In the genomic region with DNA sequence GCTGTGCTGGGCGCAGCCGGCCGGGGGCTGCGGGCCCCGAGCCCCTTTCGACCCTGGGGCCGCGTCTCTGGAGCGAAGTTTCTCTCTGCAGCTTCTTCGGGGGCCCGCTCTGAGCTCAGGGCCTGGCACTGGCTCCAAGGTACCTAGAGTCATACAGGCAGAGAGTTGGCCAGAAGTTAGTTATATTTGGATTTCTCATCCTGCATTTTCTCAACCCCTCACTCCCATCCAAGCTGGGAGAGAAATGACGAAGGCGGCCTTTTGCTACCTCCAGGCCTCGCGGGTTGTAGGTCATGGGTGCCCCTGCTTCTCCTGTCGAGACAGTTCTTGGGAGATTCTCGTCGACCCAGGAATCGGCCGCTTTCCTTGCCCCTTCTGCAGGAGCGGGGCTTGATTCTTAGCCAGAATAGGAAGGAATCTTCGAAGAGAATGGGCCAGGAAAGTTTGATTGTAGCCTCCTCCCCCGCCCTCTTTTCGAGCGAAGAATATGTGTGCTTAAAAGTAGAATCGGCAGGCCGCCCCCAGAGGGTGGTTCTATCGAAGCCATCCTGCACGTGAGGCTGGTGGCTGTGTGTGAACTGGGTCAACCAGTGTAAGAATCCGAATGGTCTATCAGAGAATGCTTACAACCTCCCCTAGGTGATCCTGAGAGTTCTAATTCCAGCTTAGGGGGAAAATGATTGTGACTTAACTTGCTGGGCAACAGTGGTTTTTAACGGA, we compare ENCODE assay signal across 8 cellular contexts. TPM values are rescaled to one million over a fixed set of nuclear protein-coding genes. Genes with fewer than 3 reads are reported as not detected.
DNase-seq lines count a peak whose midpoint lies in the region; ATAC-seq, FAIRE-seq and TF ChIP-seq lines count a peak whose summit lies in the region.

No MANE protein-coding gene starts in this region.

- H2BK5ac ChIP-seq in H1 (ENCODE audit: low read depth, low read length) = 0 out of 2 replicates have a peak overlapping the region, but pooled peaks have one; percentile 56

- ATAC-seq in GM18511 (IDR thresholded peaks at IDR 0.05; ENCODE audit: unreplicated experiment) = no peak

- H2BK15ac ChIP-seq in H1 (ENCODE audit: low read length) = no peak overlapping the region

- H3K4me3 Mint-ChIP-seq in nephron progenitor cell = peak overlapping the region; percentile 91

- peaks cover 8% of the 10 kb centered on the region; the same call in 1 of the 2 replicates for H3K79me1 ChIP-seq in H1 (ENCODE audit: low read depth, low read length)

- POLR2A ChIA-PET in H1 (lab: Charles Lee; ENCODE audit: partially characterized antibody) = interaction anchor here (0.7 to 4.5 kb wide), 6 partner anchors 12 to 397 kb away, joined by 3 to 28 read pairs (median 8); a partner anchor contains a TSS

- no peak overlapping the region for H3K14ac ChIP-seq in H1 (ENCODE audit: insufficient read length)

- FAIRE-seq in H1 (lab: Jason Lieb, UNC) = no peak

- no peak overlapping the region for H2BK20ac ChIP-seq in H1 (ENCODE audit: low read length)

- no peak overlapping the region for H2AK5ac ChIP-seq in H1 (ENCODE audit: low read depth, low read length)

- H4K5ac ChIP-seq in H1 (ENCODE audit: insufficient read length, low read depth, low read length) = no peak overlapping the region

- no peak overlapping the region for H2BK120ac ChIP-seq in H1 (replicated peaks; ENCODE audit: low read depth, low read length)

- no peak overlapping the region for H4K91ac ChIP-seq in H1 (replicated peaks; ENCODE audit: insufficient read length, low read length)

- no peaks in the 10 kb centered on the region for H3K9me3 ChIP-seq in H1 (ENCODE audit: insufficient read depth in 2 of 2, low read depth in 1 of 2, low read length in 1 of 2)

- H3K36me3 Mint-ChIP-seq in nephron progenitor cell (ENCODE audit: low read depth) = peaks cover 14% of the 10 kb centered on the region

- peaks cover 15 to 19% of the 10 kb centered on the region in 2 experiments for H4K20me1 ChIP-seq in H1 (replicated peaks in 1 of 2; ENCODE audit: control insufficient read depth in 1 of 2, insufficient read depth in 2 of 2, low read length in 2 of 2)

- peak overlapping the region; percentile 52 for H3K56ac ChIP-seq in H1 (replicated peaks; ENCODE audit: insufficient read length, low read depth, low read length)

- H3K23me2 ChIP-seq in H1 (ENCODE audit: low read depth, low read length) = peaks cover 16% of the 10 kb centered on the region

- H3K9ac ChIP-seq in H1 (replicated peaks in 1 of 4; ENCODE audit: extremely low read depth in 1 of 4, low read depth in 3 of 4, low read length in 3 of 4) = peak overlapping the region; percentile 60 to 91 (median 72)

- H3K23ac ChIP-seq in H1 (ENCODE audit: insufficient read length) = no peak overlapping the region

- no peaks in the 10 kb centered on the region for H3K27me3 Mint-ChIP-seq in nephron progenitor cell (ENCODE audit: low read depth, poor library complexity)

- H3K4me1 ChIP-seq in H1 (replicated peaks in 1 of 4; ENCODE audit: control insufficient read depth in 3 of 4, insufficient read depth in 4 of 4, low read length in 3 of 4) = peaks cover 3 to 15% (median 7%) of the 10 kb centered on the region in 4 experiments; a peak in 5 of 7 replicates

- no peak overlapping the region for H2AFZ ChIP-seq in H1 (ENCODE audit: low read length)

- TF ChIP-seq CTCF in H1 (IDR thresholded peaks at IDR 0.05; ENCODE audit: control extremely low read depth in 1 of 3, insufficient read depth in 1 of 3, low read depth in 1 of 3, low read length in 3 of 3) = no peak
- TF ChIP-seq CTCF in nephron progenitor cell (IDR thresholded peaks at IDR 0.05) = no peak

- H3K4me2 ChIP-seq in H1 (ENCODE audit: insufficient read depth in 1 of 2, low read depth in 2 of 2, low read length in 2 of 2) = peak overlapping the region; percentile 87 to 96

- no peak overlapping the region for H3K4ac ChIP-seq in H1 (replicated peaks; ENCODE audit: insufficient read length, low read depth, low read length)

- 0 out of 2 replicates have a peak overlapping the region, but pooled peaks have one; percentile 49 for H3K27ac ChIP-seq in H1 (ENCODE audit: low read depth, low read length)

- H3K4me1 Mint-ChIP-seq in nephron progenitor cell = peaks cover 52% of the 10 kb centered on the region

- peak overlapping the region; percentile 19 for H3K27ac Mint-ChIP-seq in nephron progenitor cell

- TF ChIP-seq EP300 in H1 (IDR thresholded peaks at IDR 0.05; ENCODE audit: borderline replicate concordance in 1 of 2, low read depth in 2 of 2, low read length in 2 of 2) = no peak

- H3K9me3 Mint-ChIP-seq in nephron progenitor cell = no peaks in the 10 kb centered on the region

- H3K18ac ChIP-seq in H1 (ENCODE audit: extremely low read depth, low read length) = no peak overlapping the region; the same call in 1 of the 2 replicates

- CTCF ChIA-PET in H1 (lab: Charles Lee; ENCODE audit: partially characterized antibody) = interaction anchor here (1.0 to 10.4 kb wide), 5 partner anchors 10 to 108 kb away, joined by 4 to 87 read pairs (median 7); no protein-coding TSS in a partner anchor

- H3K36me3 ChIP-seq in H1 (ENCODE audit: control insufficient read depth in 2 of 4, insufficient read depth in 4 of 4, low read length in 3 of 4) = no peaks in the 10 kb centered on the region

- no peaks in the 10 kb centered on the region for H3K27me3 ChIP-seq in H1 (replicated peaks in 1 of 4; ENCODE audit: control insufficient read depth in 3 of 4, extremely low read depth in 1 of 4, insufficient read depth in 3 of 4, low read length in 3 of 4)

- peaks cover 43 to 56% of the 10 kb centered on the region in 2 experiments for H3K79me2 ChIP-seq in H1 (ENCODE audit: control insufficient read depth in 1 of 2, insufficient read depth in 2 of 2, low read length in 2 of 2)

- 2% methylated on average over 31 of the region's 31 CpGs; no CpG with 5 or more reads in 1 of the 2 experiments for WGBS in H1 (ENCODE audit: extremely low coverage in 1 of 2, insufficient coverage in 1 of 2, insufficient read length in 1 of 2, insufficient replicate concordance in 2 of 2, low coverage in 1 of 2, low lambda C conversion rate in 2 of 2, missing lambda C conversion rate in 1 of 2), 2 experiments

- DNase-seq in NCI-H146 (lab: John Stamatoyannopoulos, UW) (peak; percentile 21), NCI-H146 treated with DMSO at 0.1 percent for 48 hours (lab: John Stamatoyannopoulos, UW; ENCODE audit: unreplicated experiment) (no peak), H1 (ENCODE audit: low read depth in 1 of 2, low spot score in 2 of 2) (no peak), nephron progenitor cell (peak; percentile 26), NCI-H526 treated with DMSO at 0.1 percent for 48 hours (lab: John Stamatoyannopoulos, UW) (no peak), NCI-H774 (lab: John Stamatoyannopoulos, UW) (no peak)
- DNase-seq in activated CD4-positive, alpha-beta T cell treated with anti-CD3 and anti-CD28 coated beads for 48 hours = peak; percentile 60

- no peak overlapping the region for H2BK12ac ChIP-seq in H1 (ENCODE audit: low read depth, low read length)

- peak overlapping the region; percentile 71; the same call in 1 of the 2 replicates for H4K8ac ChIP-seq in H1 (ENCODE audit: extremely low read depth, insufficient read depth, low read length)

- TF ChIP-seq POLR2A in H1 (IDR thresholded peaks at IDR 0.05; ENCODE audit: control extremely low read depth in 1 of 2, low read depth in 2 of 2, low read length in 2 of 2) = no peak; a peak in 1 of 3 replicates

- H3K4me3 ChIP-seq in H1 (ENCODE audit: extremely low read depth in 1 of 4, insufficient read depth in 2 of 4, low read depth in 3 of 4, low read length in 4 of 4) = peak overlapping the region; percentile 74 to 93 (median 90)

- no peak for TF ChIP-seq RAD21 in H1 (IDR thresholded peaks at IDR 0.05 in 1 of 2, conservative IDR thresholded peaks at IDR 0.05 in 1 of 2; ENCODE audit: low read depth in 2 of 2, low read length in 2 of 2)

RNA-seq across cellular contexts. Expression of a gene that starts 0.8 kb away (rescaled TPM):
- 260 and 266 TPM in 2 replicates for total RNA-seq in H1 (2021; fragmentation: NEBNext Ultra II Directional; extraction: Animal tissue kit (Norgen Biotek cat#: 25700))
- 34.4 and 37.1 TPM in 2 replicates for polyA plus RNA-seq in H1 (2011; rRNA removed)
- 50.8 TPM for polyA plus RNA-seq in H1 (2011; cell fraction: cytosol; rRNA removed)
- polyA plus RNA-seq in H1 (2011; cell fraction: nucleus; rRNA removed) = 26.0 TPM
- 98.6 to 133 TPM (median 116 TPM) in 4 replicates for polyA plus RNA-seq in H1 (2012, experiment 1 of 2)
- polyA plus RNA-seq in H1 (2012, experiment 2 of 2) = 61.6 TPM
- 141 TPM for polyA plus RNA-seq in H1 (2013, experiment 1 of 2)
- 191 TPM for polyA plus RNA-seq in H1 (2013, experiment 2 of 2)
- polyA minus RNA-seq in H1 (2011; rRNA and poly(A)+ RNA removed) = 89.4 and 147 TPM in 2 replicates
- polyA minus RNA-seq in H1 (2011; cell fraction: cytosol; rRNA and poly(A)+ RNA removed) = 75.7 TPM
- 32.8 TPM for polyA minus RNA-seq in H1 (2011; cell fraction: nucleus; rRNA and poly(A)+ RNA removed)

RNA-seq across cellular contexts. Expression of a gene that starts 22.5 kb away (rescaled TPM):
- 50.1 and 51.9 TPM in 2 replicates for total RNA-seq in H1 (2021; fragmentation: NEBNext Ultra II Directional; extraction: Animal tissue kit (Norgen Biotek cat#: 25700))
- 40.5 and 40.6 TPM in 2 replicates for polyA plus RNA-seq in H1 (2011; rRNA removed)
- 51.3 TPM for polyA plus RNA-seq in H1 (2011; cell fraction: cytosol; rRNA removed)
- polyA plus RNA-seq in H1 (2011; cell fraction: nucleus; rRNA removed) = 36.7 TPM
- polyA plus RNA-seq in H1 (2012, experiment 1 of 2) = 39.9 to 51.9 TPM (median 44.9 TPM) in 4 replicates
- polyA plus RNA-seq in H1 (2012, experiment 2 of 2) = 18.4 TPM
- 22.7 TPM for polyA plus RNA-seq in H1 (2013, experiment 1 of 2)
- polyA plus RNA-seq in H1 (2013, experiment 2 of 2) = 21.6 TPM
- 59.9 and 64.9 TPM in 2 replicates for polyA minus RNA-seq in H1 (2011; rRNA and poly(A)+ RNA removed)
- polyA minus RNA-seq in H1 (2011; cell fraction: cytosol; rRNA and poly(A)+ RNA removed) = 33.0 TPM
- 28.7 TPM for polyA minus RNA-seq in H1 (2011; cell fraction: nucleus; rRNA and poly(A)+ RNA removed)

RNA-seq across cellular contexts. Expression of a gene that starts 37.9 kb away (rescaled TPM):
- 3.9 and 4.9 TPM in 2 replicates for total RNA-seq in H1 (2021; fragmentation: NEBNext Ultra II Directional; extraction: Animal tissue kit (Norgen Biotek cat#: 25700))
- 7.5 and 8.7 TPM in 2 replicates for polyA plus RNA-seq in H1 (2011; rRNA removed)
- polyA plus RNA-seq in H1 (2011; cell fraction: cytosol; rRNA removed) = 8.2 TPM
- 11.5 TPM for polyA plus RNA-seq in H1 (2011; cell fraction: nucleus; rRNA removed)
- 3.4 to 8.5 TPM (median 6.3 TPM) in 4 replicates for polyA plus RNA-seq in H1 (2012, experiment 1 of 2)
- polyA plus RNA-seq in H1 (2012, experiment 2 of 2) = 4.5 TPM
- polyA plus RNA-seq in H1 (2013, experiment 1 of 2) = 2.9 TPM
- 2.5 TPM for polyA plus RNA-seq in H1 (2013, experiment 2 of 2)
- polyA minus RNA-seq in H1 (2011; rRNA and poly(A)+ RNA removed) = 1.3 and 2.9 TPM in 2 replicates
- 3.9 TPM for polyA minus RNA-seq in H1 (2011; cell fraction: cytosol; rRNA and poly(A)+ RNA removed)
- polyA minus RNA-seq in H1 (2011; cell fraction: nucleus; rRNA and poly(A)+ RNA removed) = 3.2 TPM

RNA-seq across cellular contexts. Expression of a gene that starts 47.3 kb away (rescaled TPM):
- total RNA-seq in H1 (2021; fragmentation: NEBNext Ultra II Directional; extraction: Animal tissue kit (Norgen Biotek cat#: 25700)) = 7.4 and 8.5 TPM in 2 replicates
- 3.9 and 4.5 TPM in 2 replicates for polyA plus RNA-seq in H1 (2011; rRNA removed)
- polyA plus RNA-seq in H1 (2011; cell fraction: cytosol; rRNA removed) = 5.9 TPM
- polyA plus RNA-seq in H1 (2011; cell fraction: nucleus; rRNA removed) = 6.8 TPM
- 6.0 to 8.6 TPM (median 7.8 TPM) in 4 replicates for polyA plus RNA-seq in H1 (2012, experiment 1 of 2)
- polyA plus RNA-seq in H1 (2012, experiment 2 of 2) = 4.0 TPM
- 2.8 TPM for polyA plus RNA-seq in H1 (2013, experiment 1 of 2)
- polyA plus RNA-seq in H1 (2013, experiment 2 of 2) = 2.7 TPM
- 4.9 and 5.4 TPM in 2 replicates for polyA minus RNA-seq in H1 (2011; rRNA and poly(A)+ RNA removed)
- polyA minus RNA-seq in H1 (2011; cell fraction: cytosol; rRNA and poly(A)+ RNA removed) = 1.6 TPM
- polyA minus RNA-seq in H1 (2011; cell fraction: nucleus; rRNA and poly(A)+ RNA removed) = 5.4 TPM

Comparison
In these comparisons a context has a peak if more than half of its experiments do, and no peak if none do; other contexts are left out.
1. DNase-seq: peak in NCI-H146 (single experiment), activated CD4-positive, alpha-beta T cell treated with anti-CD3 and anti-CD28 coated beads for 48 hours (single experiment) and nephron progenitor cell (single experiment); none in NCI-H146 treated with DMSO at 0.1 percent for 48 hours (single experiment), H1 (0 of 2), NCI-H526 treated with DMSO at 0.1 percent for 48 hours (single experiment) and NCI-H774 (single experiment).